10 cellular contexts compared by ENCODE assay signal in the genomic region with DNA sequence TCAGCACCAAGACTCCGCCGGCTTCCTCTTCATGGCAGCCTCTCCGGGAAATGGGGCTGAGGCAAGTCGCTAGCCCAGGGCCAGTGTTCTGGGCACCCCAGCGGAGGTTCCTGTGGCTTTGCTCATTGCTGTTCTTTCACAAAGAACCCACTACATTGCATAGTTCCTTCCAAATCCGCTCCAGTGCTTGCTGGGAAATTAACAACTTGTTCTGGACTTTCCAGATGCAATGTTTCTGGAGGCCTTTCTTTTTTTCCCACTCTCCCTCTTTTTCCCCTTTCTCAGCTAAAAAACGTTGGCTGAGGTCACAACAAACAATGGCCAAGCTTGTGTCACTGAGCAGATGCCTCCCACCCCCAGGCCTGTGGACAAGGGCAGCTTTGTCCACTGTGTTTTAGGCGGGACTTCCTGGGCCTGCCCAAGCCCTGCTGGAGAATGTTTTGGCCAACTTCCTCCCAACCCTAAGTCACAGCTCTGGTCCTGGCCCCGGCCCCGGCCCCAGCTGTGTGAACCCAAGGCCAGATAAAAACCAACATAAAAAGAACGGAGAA.
DNase-seq lines count a peak whose midpoint lies in the region; ATAC-seq and TF ChIP-seq lines count a peak whose summit lies in the region.
"Had no signal": no experiment of that assay in that cellular context is flagged by ENCODE, and none has a peak within 500 bp of the region (broad histone marks: within the 10 kb centered on the region; RNA-seq: fewer than 3 reads in every experiment).

No MANE protein-coding gene starts in this region.

- no peak overlapping the region for H3K9ac ChIP-seq in neuronal stem cell (ENCODE audit: low read depth, low read length, poor library complexity)
- H3K9ac ChIP-seq: SK-N-SH had no signal

- H3K79me1 ChIP-seq in neuronal stem cell (ENCODE audit: low read depth, low read length), result no peaks in the 10 kb centered on the region

- TF ChIP-seq POLR2A in upper lobe of left lung (IDR thresholded peaks at IDR 0.05), result peak in 1 of 4 donors; percentile 27

- peak in 53 of 56 donors; percentile 29 to 93 (median 80) for DNase-seq in amygdala (lab: John Stamatoyannopoulos, UW)
- DNase-seq in left ventricle myocardium inferior, result peak; percentile 86
- no peak for DNase-seq in neuronal stem cell (ENCODE audit: low spot score)
- DNase-seq in upper lobe of left lung, result peak; percentile 70 to 90
- no peak for DNase-seq in NCI-H774 (lab: John Stamatoyannopoulos, UW)
- DNase-seq in cerebellar nuclear complex (lab: John Stamatoyannopoulos, UW), result no peak
- DNase-seq: activated CD4-positive, alpha-beta T cell treated with anti-CD3 and anti-CD28 coated beads, Interleukin-2, amount 50 U/mL, for 4 hours; DMS 273 treated with DMSO at 0.1 percent for 48 hours; SK-N-SH had no signal

- no peaks in the 10 kb centered on the region for H3K36me3 ChIP-seq in left ventricle myocardium inferior
- no peaks in the 10 kb centered on the region for H3K36me3 ChIP-seq in neuronal stem cell (replicated peaks in 1 of 2; ENCODE audit: control insufficient read depth in 2 of 2, insufficient read depth in 2 of 2, low read length in 2 of 2)
- no peaks in the 10 kb centered on the region for H3K36me3 ChIP-seq in upper lobe of left lung

- H4K8ac ChIP-seq in neuronal stem cell (ENCODE audit: low read depth, low read length), result no peak overlapping the region

- H3K9me3 ChIP-seq in left ventricle myocardium inferior (replicated peaks) (no peaks in the 10 kb centered on the region), neuronal stem cell (replicated peaks in 1 of 2; ENCODE audit: control insufficient read depth in 2 of 2, insufficient read depth in 1 of 2, low read depth in 1 of 2, low read length in 2 of 2) (no peaks in the 10 kb centered on the region), upper lobe of left lung (no peaks in the 10 kb centered on the region)
- H3K9me3 ChIP-seq: SK-N-SH had no signal

- H3K27me3 ChIP-seq in left ventricle myocardium inferior (ENCODE audit: low read depth), result no peaks in the 10 kb centered on the region
- H3K27me3 ChIP-seq in neuronal stem cell (ENCODE audit: control insufficient read depth in 3 of 3, insufficient read depth in 3 of 3, low read depth in 1 of 3, low read length in 3 of 3), result no peaks in the 10 kb centered on the region
- no peaks in the 10 kb centered on the region for H3K27me3 ChIP-seq in upper lobe of left lung

- intact Hi-C loops in left ventricle myocardium inferior (cut with micrococcal nuclease), result no loop called here

- H2AK5ac ChIP-seq in neuronal stem cell (ENCODE audit: low read depth, low read length), result no peak overlapping the region

- ATAC-seq in upper lobe of left lung (ENCODE audit: low FRiP score in 2 of 2), result peak; percentile 72 to 86
- no peak for ATAC-seq in GM19023 (IDR thresholded peaks at IDR 0.05; ENCODE audit: unreplicated experiment)

- H2BK120ac ChIP-seq in neuronal stem cell (ENCODE audit: low read depth, low read length), result no peak overlapping the region

- H2BK5ac ChIP-seq in neuronal stem cell (ENCODE audit: low read length), result no peak overlapping the region

- WGBS in neuronal stem cell (ENCODE audit: extremely low coverage in 2 of 2, insufficient read length in 2 of 2, insufficient replicate concordance in 1 of 2), 2 donors, result no CpG with 5 or more reads among the region's 11 CpGs
- 58 to 64% methylated on average over 11 of the region's 11 CpGs for WGBS in upper lobe of left lung, 2 donors

- peak overlapping the region; percentile 64 for H3K4me3 ChIP-seq in left ventricle myocardium inferior
- no peak overlapping the region for H3K4me3 ChIP-seq in neuronal stem cell (ENCODE audit: low read length in 2 of 2)
- H3K4me3 ChIP-seq in upper lobe of left lung, result peak overlapping the region in 2 of 4 donors; percentile 22 to 23

- no peak overlapping the region for H3K4ac ChIP-seq in neuronal stem cell (ENCODE audit: low read length)

- H4K91ac ChIP-seq in neuronal stem cell (ENCODE audit: low read depth, low read length, poor library complexity), result no peak overlapping the region

- H3K18ac ChIP-seq in neuronal stem cell (ENCODE audit: low read length), result peak overlapping the region; percentile 63

- no peak overlapping the region for H3K4me2 ChIP-seq in neuronal stem cell (ENCODE audit: insufficient read depth, low read length, poor library complexity, severe bottlenecking)
- H3K4me2 ChIP-seq: SK-N-SH had no signal

- H2BK12ac ChIP-seq in neuronal stem cell (ENCODE audit: low read length), result no peak overlapping the region

- H2BK15ac ChIP-seq in neuronal stem cell (ENCODE audit: low read length), result no peak overlapping the region

- TF ChIP-seq EP300 in upper lobe of left lung (IDR thresholded peaks at IDR 0.05), result no peak

- no peak overlapping the region for H3K14ac ChIP-seq in neuronal stem cell (ENCODE audit: low read length)

- H2AFZ ChIP-seq in neuronal stem cell (ENCODE audit: low read length), result peak overlapping the region; percentile 53

- no peak for TF ChIP-seq CTCF in left ventricle myocardium inferior (IDR thresholded peaks at IDR 0.05; ENCODE audit: borderline replicate concordance)
- no peak for TF ChIP-seq CTCF in upper lobe of left lung (IDR thresholded peaks at IDR 0.05)

- H3K27ac ChIP-seq in left ventricle myocardium inferior (replicated peaks) (peak overlapping the region; percentile 92), neuronal stem cell (replicated peaks; ENCODE audit: low read length) (no peak overlapping the region), upper lobe of left lung (peak overlapping the region; percentile 65 to 81 (median 76))

- H3K4me1 ChIP-seq in left ventricle myocardium inferior (peaks cover 41% of the 10 kb centered on the region), neuronal stem cell (ENCODE audit: control insufficient read depth in 2 of 2, insufficient read depth in 1 of 2, low read depth in 1 of 2, low read length in 2 of 2) (peaks cover 0 to 14% of the 10 kb centered on the region in 2 donors), upper lobe of left lung (peaks cover 0 to 28% (median 18%) of the 10 kb centered on the region in 4 donors)

- no peak overlapping the region for H3K23ac ChIP-seq in neuronal stem cell (ENCODE audit: low read depth, low read length, poor library complexity)

Comparison
In these comparisons a context has a peak if more than half of its experiments do, and no peak if none do; other contexts are left out.
1. DNase-seq: peak in amygdala (53 of 56), left ventricle myocardium inferior (single experiment) and upper lobe of left lung (2 of 2); none in neuronal stem cell (single experiment), NCI-H774 (single experiment) and cerebellar nuclear complex (0 of 2).